ENCODE assay signal across 21 cellular contexts in genomic region chr15:101026686-101027272, GRCh38.
DNase-seq lines count a peak whose midpoint lies in the region; ATAC-seq and TF ChIP-seq lines count a peak whose summit lies in the region.
"Had no signal": no experiment of that assay in that cellular context is flagged by ENCODE, and none has a peak within 500 bp of the region (broad histone marks: within the 10 kb centered on the region; RNA-seq: fewer than 3 reads in every experiment).

No MANE protein-coding gene starts in this region.

- no peak overlapping the region for H2AFZ ChIP-seq in neuronal stem cell (ENCODE audit: low read length)

- H2BK120ac ChIP-seq in neuronal stem cell (ENCODE audit: low read depth, low read length): no peak overlapping the region

- no peak for ATAC-seq in activated CD8-positive, alpha-beta T cell treated with anti-CD3 and anti-CD28 coated beads, Interleukin-2, amount 10 ng/mL, durations not matched to agents 7 days and 5 days
- no peak for ATAC-seq in activated CD8-positive, alpha-beta T cell treated with anti-CD3 and anti-CD28 coated beads for 36 hours
- ATAC-seq in left cardiac atrium (peak; percentile 11 to 83), GM19324 (IDR thresholded peaks at IDR 0.05; ENCODE audit: low FRiP score, unreplicated experiment) (no peak)
- ATAC-seq: activated naive CD4-positive, alpha-beta T cell treated with anti-CD3 and anti-CD28 coated beads, Interleukin-2, amount 50 U/mL, for 72 hours; mucosa of descending colon; sciatic nerve; stimulated activated memory B cell treated with anti-CD40 and anti-IgM and Interleukin-4, amounts not matched to agents 10 μg/mL and 1 μg/mL and 100 μg/mL, for 72 hours; T-helper 17 cell had no signal

- H4K8ac ChIP-seq in neuronal stem cell (ENCODE audit: low read depth, low read length): no peak overlapping the region

- H3K18ac ChIP-seq in neuronal stem cell (ENCODE audit: low read length): peak overlapping the region; percentile 49

- no peak overlapping the region for H3K9ac ChIP-seq in neuronal stem cell (ENCODE audit: low read depth, low read length, poor library complexity)

- H2AK5ac ChIP-seq in neuronal stem cell (ENCODE audit: low read depth, low read length): peak overlapping the region; percentile 60

- WGBS in neuronal stem cell (ENCODE audit: extremely low coverage in 2 of 2, insufficient read length in 2 of 2, insufficient replicate concordance in 1 of 2), 2 donors: no CpG with 5 or more reads among the region's 13 CpGs

- H3K4me1 Mint-ChIP-seq in activated CD8-positive, alpha-beta T cell treated with anti-CD3 and anti-CD28 coated beads, Interleukin-2, amount 10 ng/mL, durations not matched to agents 7 days and 5 days (ENCODE audit: low read depth): no peaks in the 10 kb centered on the region
- no peaks in the 10 kb centered on the region for H3K4me1 Mint-ChIP-seq in activated CD8-positive, alpha-beta T cell treated with anti-CD3 and anti-CD28 coated beads for 36 hours (ENCODE audit: low read depth)
- H3K4me1 Mint-ChIP-seq: CD8-positive, alpha-beta memory T cell; stimulated activated memory B cell treated with anti-CD40 and anti-IgM and Interleukin-4, amounts not matched to agents 10 μg/mL and 1 μg/mL and 100 μg/mL, for 72 hours had no signal

- no peaks in the 10 kb centered on the region for H3K36me3 Mint-ChIP-seq in activated CD8-positive, alpha-beta T cell treated with anti-CD3 and anti-CD28 coated beads, Interleukin-2, amount 10 ng/mL, durations not matched to agents 7 days and 5 days (ENCODE audit: low read depth)
- H3K36me3 Mint-ChIP-seq in activated CD8-positive, alpha-beta T cell treated with anti-CD3 and anti-CD28 coated beads for 36 hours (ENCODE audit: low read depth): no peaks in the 10 kb centered on the region
- H3K36me3 Mint-ChIP-seq: activated naive CD4-positive, alpha-beta T cell treated with anti-CD3 and anti-CD28 coated beads, Interleukin-2, amount 50 U/mL, for 72 hours; CD8-positive, alpha-beta memory T cell had no signal

- peak; percentile 9 for DNase-seq in activated CD8-positive, alpha-beta T cell treated with anti-CD3 and anti-CD28 coated beads, Interleukin-2, amount 10 ng/mL, durations not matched to agents 7 days and 5 days
- DNase-seq in activated CD8-positive, alpha-beta T cell treated with anti-CD3 and anti-CD28 coated beads for 36 hours: no peak
- DNase-seq in left cardiac atrium: peak; percentile 54
- no peak for DNase-seq in neuronal stem cell (ENCODE audit: low spot score)
- peak; percentile 29 for DNase-seq in ureter (ENCODE audit: low spot score)
- DNase-seq in NCI-H1417 treated with DMSO at 0.1 percent for 48 hours (lab: John Stamatoyannopoulos, UW): no peak
- no peak for DNase-seq in epidermal melanocyte (ENCODE audit: insufficient read length, low spot score)
- DNase-seq: CD8-positive, alpha-beta memory T cell; effector memory CD4-positive, alpha-beta T cell; KBM-7; NCI-H1694 treated with DMSO at 0.1 percent for 48 hours; NCI-H2227 treated with DMSO at 0.1 percent for 48 hours; T-helper 17 cell had no signal

- H2BK5ac ChIP-seq in neuronal stem cell (ENCODE audit: low read length): no peak overlapping the region

- H3K27me3 Mint-ChIP-seq in activated CD8-positive, alpha-beta T cell treated with anti-CD3 and anti-CD28 coated beads, Interleukin-2, amount 10 ng/mL, durations not matched to agents 7 days and 5 days (ENCODE audit: low read depth): peaks cover 8% of the 10 kb centered on the region
- H3K27me3 Mint-ChIP-seq in activated CD8-positive, alpha-beta T cell treated with anti-CD3 and anti-CD28 coated beads for 36 hours: peaks cover 3% of the 10 kb centered on the region
- H3K27me3 Mint-ChIP-seq: stimulated activated memory B cell treated with anti-CD40 and anti-IgM and Interleukin-4, amounts not matched to agents 10 μg/mL and 1 μg/mL and 100 μg/mL, for 72 hours had no signal

- no peaks in the 10 kb centered on the region for H3K9me3 Mint-ChIP-seq in activated CD8-positive, alpha-beta T cell treated with anti-CD3 and anti-CD28 coated beads, Interleukin-2, amount 10 ng/mL, durations not matched to agents 7 days and 5 days (ENCODE audit: insufficient read depth)
- H3K9me3 Mint-ChIP-seq in activated CD8-positive, alpha-beta T cell treated with anti-CD3 and anti-CD28 coated beads for 36 hours: no peaks in the 10 kb centered on the region
- H3K9me3 Mint-ChIP-seq: activated naive CD4-positive, alpha-beta T cell treated with anti-CD3 and anti-CD28 coated beads, Interleukin-2, amount 50 U/mL, for 72 hours; CD8-positive, alpha-beta memory T cell; stimulated activated memory B cell treated with anti-CD40 and anti-IgM and Interleukin-4, amounts not matched to agents 10 μg/mL and 1 μg/mL and 100 μg/mL, for 72 hours had no signal

- no peak overlapping the region for H4K91ac ChIP-seq in neuronal stem cell (ENCODE audit: low read depth, low read length, poor library complexity)

- H3K79me1 ChIP-seq in neuronal stem cell (ENCODE audit: low read depth, low read length): no peaks in the 10 kb centered on the region

- no peaks in the 10 kb centered on the region for H3K27me3 ChIP-seq in neuronal stem cell (ENCODE audit: control insufficient read depth in 3 of 3, insufficient read depth in 3 of 3, low read depth in 1 of 3, low read length in 3 of 3)
- H3K27me3 ChIP-seq: neutrophil, tibial artery had no signal

- no peak overlapping the region for H3K4me2 ChIP-seq in neuronal stem cell (ENCODE audit: insufficient read depth, low read length, poor library complexity, severe bottlenecking)

- H3K27ac Mint-ChIP-seq in activated CD8-positive, alpha-beta T cell treated with anti-CD3 and anti-CD28 coated beads, Interleukin-2, amount 10 ng/mL, durations not matched to agents 7 days and 5 days: no peak overlapping the region
- no peak overlapping the region for H3K27ac Mint-ChIP-seq in activated CD8-positive, alpha-beta T cell treated with anti-CD3 and anti-CD28 coated beads for 36 hours
- H3K27ac Mint-ChIP-seq: activated naive CD4-positive, alpha-beta T cell treated with anti-CD3 and anti-CD28 coated beads, Interleukin-2, amount 50 U/mL, for 72 hours; CD8-positive, alpha-beta memory T cell; stimulated activated memory B cell treated with anti-CD40 and anti-IgM and Interleukin-4, amounts not matched to agents 10 μg/mL and 1 μg/mL and 100 μg/mL, for 72 hours; T-helper 17 cell had no signal

- H3K36me3 ChIP-seq in neuronal stem cell (replicated peaks in 1 of 2; ENCODE audit: control insufficient read depth in 2 of 2, insufficient read depth in 2 of 2, low read length in 2 of 2): no peaks in the 10 kb centered on the region

- intact Hi-C loops in activated CD8-positive, alpha-beta T cell treated with anti-CD3 and anti-CD28 coated beads for 36 hours (cut with micrococcal nuclease): no loop called here
- intact Hi-C loops in left cardiac atrium (cut with DNase I): loop anchor here in 1 of 2 donors (5.0 kb wide), 1 partner anchor 56 kb away; no protein-coding TSS in a partner anchor

- no peak for TF ChIP-seq CTCF in activated CD8-positive, alpha-beta T cell treated with anti-CD3 and anti-CD28 coated beads for 36 hours (IDR thresholded peaks at IDR 0.05)

- H3K4me3 Mint-ChIP-seq in activated CD8-positive, alpha-beta T cell treated with anti-CD3 and anti-CD28 coated beads, Interleukin-2, amount 10 ng/mL, durations not matched to agents 7 days and 5 days: no peak overlapping the region
- H3K4me3 Mint-ChIP-seq in activated CD8-positive, alpha-beta T cell treated with anti-CD3 and anti-CD28 coated beads for 36 hours: no peak overlapping the region
- H3K4me3 Mint-ChIP-seq: CD8-positive, alpha-beta memory T cell; stimulated activated memory B cell treated with anti-CD40 and anti-IgM and Interleukin-4, amounts not matched to agents 10 μg/mL and 1 μg/mL and 100 μg/mL, for 72 hours; T-helper 17 cell had no signal

- H2BK12ac ChIP-seq in neuronal stem cell (ENCODE audit: low read length): no peak overlapping the region

- no peak overlapping the region for H3K4ac ChIP-seq in neuronal stem cell (ENCODE audit: low read length)

- no peak overlapping the region for H3K14ac ChIP-seq in neuronal stem cell (ENCODE audit: low read length)

- H2BK15ac ChIP-seq in neuronal stem cell (ENCODE audit: low read length): peak overlapping the region; percentile 16

- no peak overlapping the region for H3K27ac ChIP-seq in neuronal stem cell (replicated peaks; ENCODE audit: low read length)
- H3K27ac ChIP-seq: 22Rv1, neutrophil, tibial artery had no signal

- CTCF ChIA-PET in activated CD8-positive, alpha-beta T cell treated with anti-CD3 and anti-CD28 coated beads, Interleukin-2, amount 10 ng/mL, durations not matched to agents 7 days and 5 days (lab: Charles Lee): no interaction called here
- CTCF ChIA-PET in activated CD8-positive, alpha-beta T cell treated with anti-CD3 and anti-CD28 coated beads for 36 hours (lab: Charles Lee): interaction anchor here (1.2 to 1.6 kb wide), 2 partner anchors 18 to 232 kb away, joined by 3 read pairs; no protein-coding TSS in a partner anchor

- H3K9me3 ChIP-seq in neuronal stem cell (replicated peaks in 1 of 2; ENCODE audit: control insufficient read depth in 2 of 2, insufficient read depth in 1 of 2, low read depth in 1 of 2, low read length in 2 of 2): no peaks in the 10 kb centered on the region
- H3K9me3 ChIP-seq: mucosa of descending colon, neutrophil, tibial artery had no signal

- POLR2A ChIA-PET in activated CD8-positive, alpha-beta T cell treated with anti-CD3 and anti-CD28 coated beads, Interleukin-2, amount 10 ng/mL, durations not matched to agents 7 days and 5 days (lab: Charles Lee): no interaction called here
- POLR2A ChIA-PET in activated CD8-positive, alpha-beta T cell treated with anti-CD3 and anti-CD28 coated beads for 36 hours (lab: Charles Lee): no interaction called here

- H3K23ac ChIP-seq in neuronal stem cell (ENCODE audit: low read depth, low read length, poor library complexity): no peak overlapping the region

- H3K4me3 ChIP-seq in neuronal stem cell (ENCODE audit: low read length in 2 of 2): no peak overlapping the region
- H3K4me3 ChIP-seq: mucosa of descending colon, tibial artery had no signal

- H3K4me1 ChIP-seq in neuronal stem cell (ENCODE audit: control insufficient read depth in 2 of 2, insufficient read depth in 1 of 2, low read depth in 1 of 2, low read length in 2 of 2): peaks cover 2 to 15% of the 10 kb centered on the region in 2 donors
- H3K4me1 ChIP-seq: tibial artery had no signal

Comparison
In these comparisons a context has a peak if more than half of its experiments do, and no peak if none do; other contexts are left out.
1. DNase-seq: peak in activated CD8-positive, alpha-beta T cell treated with anti-CD3 and anti-CD28 coated beads, Interleukin-2, amount 10 ng/mL, durations not matched to agents 7 days and 5 days (single experiment), left cardiac atrium (single experiment) and ureter (single experiment); none in activated CD8-positive, alpha-beta T cell treated with anti-CD3 and anti-CD28 coated beads for 36 hours (single experiment), neuronal stem cell (single experiment), NCI-H1417 treated with DMSO at 0.1 percent for 48 hours (single experiment) and epidermal melanocyte (single experiment).
2. ATAC-seq: peak in left cardiac atrium (2 of 2); none in activated CD8-positive, alpha-beta T cell treated with anti-CD3 and anti-CD28 coated beads, Interleukin-2, amount 10 ng/mL, durations not matched to agents 7 days and 5 days (single experiment), activated CD8-positive, alpha-beta T cell treated with anti-CD3 and anti-CD28 coated beads for 36 hours (single experiment) and GM19324 (single experiment).